ENCODE assay signal across 18 cellular contexts in the genomic region with DNA sequence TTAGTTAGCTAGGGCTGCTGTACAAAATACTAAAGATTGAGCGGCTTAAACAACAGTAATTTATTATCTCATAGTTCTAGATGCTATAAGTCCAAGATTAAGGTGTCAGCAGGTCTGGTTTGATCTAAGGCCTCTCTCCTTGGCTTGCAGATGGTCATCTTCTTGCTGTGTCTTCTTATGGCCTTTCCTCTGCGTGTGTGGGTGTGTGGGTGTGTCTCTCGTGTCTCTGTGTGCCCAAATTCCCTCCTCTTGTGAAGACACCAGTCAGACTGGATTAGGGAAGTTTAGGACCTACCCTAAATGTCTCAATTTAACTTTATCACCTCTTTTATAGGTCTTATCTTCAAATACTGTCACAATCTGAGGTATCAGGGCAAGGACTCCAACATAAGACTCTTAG. TPM values are rescaled to one million over a fixed set of nuclear protein-coding genes. Genes with fewer than 3 reads are reported as not detected.
DNase-seq lines count a peak whose midpoint lies in the region; ATAC-seq, FAIRE-seq and TF ChIP-seq lines count a peak whose summit lies in the region.
"Had no signal": no experiment of that assay in that cellular context is flagged by ENCODE, and none has a peak within 500 bp of the region (broad histone marks: within the 10 kb centered on the region; RNA-seq: fewer than 3 reads in every experiment).

No MANE protein-coding gene starts in this region.

- H4K12ac ChIP-seq in trophoblast cell (ENCODE audit: low read depth, low read length), result no peak overlapping the region

- CTCF ChIA-PET in activated naive CD4-positive, alpha-beta T cell treated with anti-CD3 and anti-CD28 coated beads, Interleukin-2, amount 10 ng/mL, durations not matched to agents 7 days and 5 days (lab: Charles Lee), result interaction anchor here (1.0 kb wide), 2 partner anchors 14 to 16 kb away, joined by 3 read pairs; no protein-coding TSS in a partner anchor
- CTCF ChIA-PET in IMR-90 (lab: Yijun Ruan, JAX), result interaction anchor here (1.0 kb wide), 1 partner anchor 16 kb away, joined by 3 read pairs; no protein-coding TSS in a partner anchor
- CTCF ChIA-PET in K562 (lab: Yijun Ruan, JAX; ENCODE audit: low intra/inter-chr PET ratio), result no interaction called here

- whole genome bisulfite sequencing in IMR-90 (ENCODE audit: extremely low coverage in 2 of 2, insufficient read length in 1 of 2), 2 experiments, result no CpG with 5 or more reads among the region's 3 CpGs
- WGBS in K562 (ENCODE audit: insufficient coverage, low coverage, missing lambda C conversion rate), result 23% methylated on average over 3 of the region's 3 CpGs
- WGBS in trophoblast cell (ENCODE audit: extremely low coverage, insufficient coverage, insufficient read length), result no CpG with 5 or more reads among the region's 3 CpGs

- H2BK20ac ChIP-seq in IMR-90 (ENCODE audit: low read depth, low read length), result no peak overlapping the region

- no peak overlapping the region for H3K18ac ChIP-seq in IMR-90 (ENCODE audit: low read depth, low read length)
- no peak overlapping the region for H3K18ac ChIP-seq in trophoblast cell (ENCODE audit: low read length)

- no peak overlapping the region for H3K4me3 Mint-ChIP-seq in activated naive CD4-positive, alpha-beta T cell treated with anti-CD3 and anti-CD28 coated beads, Interleukin-2, amount 50 U/mL, for 24 hours
- no peak overlapping the region for H3K4me3 Mint-ChIP-seq in activated naive CD4-positive, alpha-beta T cell treated with anti-CD3 and anti-CD28 coated beads, Interleukin-2, amount 10 ng/mL, durations not matched to agents 7 days and 5 days

- H3K23ac ChIP-seq in IMR-90 (ENCODE audit: low read depth, low read length) (0 out of 2 replicates have a peak overlapping the region, but pooled peaks have one; percentile 0), trophoblast cell (ENCODE audit: low read length) (no peak overlapping the region)

- TF ChIP-seq RAD21 in IMR-90 (IDR thresholded peaks at IDR 0.05; ENCODE audit: low read length), result no peak
- no peak for TF ChIP-seq RAD21 in K562 (CRISPR knock-in tag; conservative IDR thresholded peaks at IDR 0.05 in 1 of 2, IDR thresholded peaks at IDR 0.05 in 1 of 2)

- H3K9me3 Mint-ChIP-seq in activated naive CD4-positive, alpha-beta T cell treated with anti-CD3 and anti-CD28 coated beads, Interleukin-2, amount 50 U/mL, for 24 hours, result no peaks in the 10 kb centered on the region
- peaks cover 12% of the 10 kb centered on the region for H3K9me3 Mint-ChIP-seq in activated naive CD4-positive, alpha-beta T cell treated with anti-CD3 and anti-CD28 coated beads, Interleukin-2, amount 10 ng/mL, durations not matched to agents 7 days and 5 days

- peak; percentile 6 for FAIRE-seq in K562 (lab: Jason Lieb, UNC)
- FAIRE-seq: A549, RCC 7860 had no signal

- peaks cover 20% of the 10 kb centered on the region for H3K79me2 ChIP-seq in K562 (ENCODE audit: control insufficient read depth, insufficient read depth, low read length)
- H3K79me2 ChIP-seq in trophoblast cell (ENCODE audit: control insufficient read depth, insufficient read depth, low read length, poor library complexity), result no peaks in the 10 kb centered on the region

- TF ChIP-seq POLR2A in IMR-90 (IDR thresholded peaks at IDR 0.05; ENCODE audit: low read depth, low read length) (no peak), K562 (conservative IDR thresholded peaks at IDR 0.05) (no peak)

- no peak overlapping the region for H4K91ac ChIP-seq in IMR-90 (ENCODE audit: insufficient read depth, low read depth, low read length)
- no peak overlapping the region for H4K91ac ChIP-seq in trophoblast cell (ENCODE audit: low read depth, low read length)

- H3K36me3 ChIP-seq in IMR-90 (ENCODE audit: control insufficient read depth, insufficient read depth, low read length), result no peaks in the 10 kb centered on the region
- H3K36me3 ChIP-seq in K562 (ENCODE audit: control insufficient read depth, insufficient read depth, low read length), result no peaks in the 10 kb centered on the region
- H3K36me3 ChIP-seq in upper lobe of right lung, result no peaks in the 10 kb centered on the region
- no peaks in the 10 kb centered on the region for H3K36me3 ChIP-seq in right atrium auricular region
- H3K36me3 ChIP-seq in trophoblast cell (ENCODE audit: control insufficient read depth in 1 of 2, insufficient read depth in 2 of 2, low read length in 2 of 2), result no peaks in the 10 kb centered on the region
- H3K36me3 ChIP-seq: MG63 had no signal

- ATAC-seq in IMR-90 (ENCODE audit: low read depth) (no peak), K562 (no peak), upper lobe of right lung (peak; percentile 87)
- ATAC-seq: A549 had no signal

- H2AK5ac ChIP-seq in IMR-90 (ENCODE audit: low read depth, low read length) (no peak overlapping the region), trophoblast cell (ENCODE audit: low read length) (no peak overlapping the region)

- H3K4me2 ChIP-seq in IMR-90 (ENCODE audit: low read depth, low read length), result no peak overlapping the region
- no peak overlapping the region for H3K4me2 ChIP-seq in K562 (ENCODE audit: insufficient read depth, low read length)
- no peak overlapping the region for H3K4me2 ChIP-seq in trophoblast cell (ENCODE audit: low read length)
- H3K4me2 ChIP-seq: A549 had no signal

- H2BK120ac ChIP-seq in IMR-90 (ENCODE audit: low read depth, low read length) (no peak overlapping the region), trophoblast cell (ENCODE audit: insufficient read depth, low read length, poor library complexity) (no peak overlapping the region)

- no peak overlapping the region for H3K27ac ChIP-seq in IMR-90 (ENCODE audit: insufficient read depth, low read length)
- no peak overlapping the region for H3K27ac ChIP-seq in K562 (ENCODE audit: extremely low read depth, low read depth, low read length)
- H3K27ac ChIP-seq in upper lobe of right lung, result no peak overlapping the region
- no peak overlapping the region for H3K27ac ChIP-seq in right atrium auricular region
- H3K27ac ChIP-seq in trophoblast cell (ENCODE audit: low read depth, low read length), result no peak overlapping the region
- H3K27ac ChIP-seq: A549 had no signal

- no peaks in the 10 kb centered on the region for H3K27me3 ChIP-seq in IMR-90 (ENCODE audit: control insufficient read depth, insufficient read depth, low read length)
- no peaks in the 10 kb centered on the region for H3K27me3 ChIP-seq in K562 (ENCODE audit: control insufficient read depth in 2 of 2, insufficient read depth in 2 of 2, low read length in 2 of 2)
- no peaks in the 10 kb centered on the region for H3K27me3 ChIP-seq in upper lobe of right lung
- H3K27me3 ChIP-seq in right atrium auricular region, result no peaks in the 10 kb centered on the region
- H3K27me3 ChIP-seq in trophoblast cell (ENCODE audit: insufficient read depth, low read length), result no peaks in the 10 kb centered on the region
- H3K27me3 ChIP-seq: MG63 had no signal

- H3K56ac ChIP-seq in IMR-90 (ENCODE audit: extremely low read depth, insufficient read depth, low read length), result no peak overlapping the region

- TF ChIP-seq CTCF in IMR-90 (conservative IDR thresholded peaks at IDR 0.05; ENCODE audit: low read depth, low read length), result no peak
- TF ChIP-seq CTCF in K562 (IDR thresholded peaks at IDR 0.05 in 2 of 3, conservative IDR thresholded peaks at IDR 0.05 in 1 of 3; ENCODE audit: insufficient read depth in 2 of 3, low read depth in 1 of 3, low read length in 3 of 3), result no peak
- TF ChIP-seq CTCF in upper lobe of right lung (IDR thresholded peaks at IDR 0.05), result no peak
- no peak for TF ChIP-seq CTCF in right atrium auricular region (IDR thresholded peaks at IDR 0.05)

- BruUV-seq in IMR-90 (replicated peaks; lab: Mats Ljungman, UMichigan) (no TSS peak), K562 (replicated peaks; lab: Mats Ljungman, UMichigan) (no TSS peak)

- no peak overlapping the region for H2BK15ac ChIP-seq in IMR-90 (ENCODE audit: low read depth, low read length)

- H3K4ac ChIP-seq in IMR-90 (ENCODE audit: low read depth, low read length) (no peak overlapping the region), trophoblast cell (ENCODE audit: low read depth, low read length) (no peak overlapping the region)

- no peak overlapping the region for H4K5ac ChIP-seq in IMR-90 (ENCODE audit: low read depth, low read length)

- no peak overlapping the region for H3K9ac ChIP-seq in IMR-90 (ENCODE audit: low read depth, low read length)
- H3K9ac ChIP-seq in K562 (ENCODE audit: insufficient read depth in 1 of 2, low read depth in 2 of 2, low read length in 2 of 2), result no peak overlapping the region
- H3K9ac ChIP-seq in trophoblast cell (ENCODE audit: low read length), result no peak overlapping the region

- H2BK5ac ChIP-seq in IMR-90 (ENCODE audit: low read depth, low read length, poor library complexity, severe bottlenecking) (no peak overlapping the region), trophoblast cell (ENCODE audit: low read depth, low read length, poor library complexity) (no peak overlapping the region)

- in situ Hi-C loops in IMR-90 (cut with MboI; ENCODE audit: low sequenced_read_pairs) (no loop called here), K562 (cut with MboI) (no loop called here)

- H2AK9ac ChIP-seq in IMR-90 (replicated peaks; ENCODE audit: low read depth, low read length, poor library complexity), result no peak overlapping the region

- H3K4me1 ChIP-seq in IMR-90 (ENCODE audit: control insufficient read depth, insufficient read depth, low read length) (peaks cover 4% of the 10 kb centered on the region), K562 (replicated peaks in 1 of 2; ENCODE audit: control insufficient read depth in 2 of 2, insufficient read depth in 2 of 2, low read length in 2 of 2) (peaks cover 0 to 5% of the 10 kb centered on the region in 2 experiments; a peak in 2 of 5 replicates), upper lobe of right lung (peaks cover 5% of the 10 kb centered on the region), right atrium auricular region (peaks cover 0 to 9% of the 10 kb centered on the region in 2 donors), trophoblast cell (ENCODE audit: control insufficient read depth in 1 of 2, insufficient read depth in 2 of 2, low read length in 2 of 2) (no peaks in the 10 kb centered on the region)

- 0 out of 2 replicates have a peak, but pooled peaks cover 4% of the 10 kb centered on the region for H3K9me1 ChIP-seq in IMR-90 (ENCODE audit: insufficient read depth, low read length)
- H3K9me1 ChIP-seq in K562 (ENCODE audit: control insufficient read depth, insufficient read depth, low read length), result no peaks in the 10 kb centered on the region

- DNase-seq in activated naive CD4-positive, alpha-beta T cell treated with anti-CD3 and anti-CD28 coated beads, Interleukin-2, amount 10 ng/mL, durations not matched to agents 7 days and 5 days, result no peak
- no peak for DNase-seq in IMR-90
- peak in 1 of 4 experiments; percentile 18 for DNase-seq in K562 (ENCODE audit: extremely low read depth in 1 of 4, low spot score in 3 of 4)
- DNase-seq in upper lobe of right lung, result no peak
- DNase-seq in inferior parietal cortex (ENCODE audit: extremely low spot score), result no peak
- DNase-seq in right atrium auricular region (ENCODE audit: low spot score), result no peak
- no peak for DNase-seq in trophoblast cell
- DNase-seq: C1 segment of cervical spinal cord, EL, HCEC 1CT, MG63, NCI-H1092, NCI-H2081 treated with DMSO at 0.1 percent for 48 hours, NCI-H510A treated with DMSO at 0.1 percent for 48 hours, SHP77 treated with DMSO at 0.1 percent for 48 hours had no signal

- H3K14ac ChIP-seq in IMR-90 (replicated peaks; ENCODE audit: low read depth, low read length) (no peak overlapping the region), trophoblast cell (ENCODE audit: low read length) (no peak overlapping the region)

- H4K8ac ChIP-seq in IMR-90 (ENCODE audit: low read depth in 2 of 2, low read length in 2 of 2) (no peak overlapping the region), trophoblast cell (ENCODE audit: low read depth, low read length) (no peak overlapping the region)

- H2AFZ ChIP-seq in IMR-90 (replicated peaks; ENCODE audit: low read length, poor library complexity) (no peak overlapping the region), K562 (ENCODE audit: low read depth, low read length) (no peak overlapping the region), trophoblast cell (ENCODE audit: insufficient read depth, low read length, poor library complexity) (no peak overlapping the region)

- H2BK12ac ChIP-seq in trophoblast cell (ENCODE audit: low read length), result no peak overlapping the region

- intact Hi-C loops in IMR-90 (cut with micrococcal nuclease), result no loop called here
- intact Hi-C loops in K562 (cut with micrococcal nuclease), result no loop called here
- intact Hi-C loops in upper lobe of right lung (cut with DNase I), result no loop called here

- H3K79me1 ChIP-seq in IMR-90 (ENCODE audit: low read depth in 1 of 2, low read length in 2 of 2) (peaks cover 16 to 32% of the 10 kb centered on the region in 2 experiments), trophoblast cell (ENCODE audit: low read length) (no peaks in the 10 kb centered on the region)

- dilution Hi-C loops in IMR-90 (cut with HindIII; ENCODE audit: low sequenced_read_pairs, unreplicated experiment), result no loop called here

- TF ChIP-seq EP300 in K562 (IDR thresholded peaks at IDR 0.05; ENCODE audit: low read length), result no peak

- POLR2A ChIA-PET in IMR-90 (lab: Charles Lee; ENCODE audit: unreplicated experiment), result no interaction called here
- POLR2A ChIA-PET in K562 (lab: Yijun Ruan, JAX), result interaction anchor here (0.7 kb wide), 1 partner anchor 52 kb away, joined by 3 read pairs; no protein-coding TSS in a partner anchor

- H3K4me1 Mint-ChIP-seq in activated naive CD4-positive, alpha-beta T cell treated with anti-CD3 and anti-CD28 coated beads, Interleukin-2, amount 50 U/mL, for 24 hours, result peaks cover 45% of the 10 kb centered on the region
- peaks cover 35% of the 10 kb centered on the region for H3K4me1 Mint-ChIP-seq in activated naive CD4-positive, alpha-beta T cell treated with anti-CD3 and anti-CD28 coated beads, Interleukin-2, amount 10 ng/mL, durations not matched to agents 7 days and 5 days

- no peak overlapping the region for H3K4me3 ChIP-seq in IMR-90 (ENCODE audit: insufficient read depth, low read depth, low read length)
- no peak overlapping the region for H3K4me3 ChIP-seq in K562
- no peak overlapping the region for H3K4me3 ChIP-seq in upper lobe of right lung
- H3K4me3 ChIP-seq in right atrium auricular region, result no peak overlapping the region
- H3K4me3 ChIP-seq in trophoblast cell (ENCODE audit: low read depth, low read length), result no peak overlapping the region
- H3K4me3 ChIP-seq: A549, MG63 had no signal

- no peaks in the 10 kb centered on the region for H3K27me3 Mint-ChIP-seq in activated naive CD4-positive, alpha-beta T cell treated with anti-CD3 and anti-CD28 coated beads, Interleukin-2, amount 50 U/mL, for 24 hours
- H3K27me3 Mint-ChIP-seq in activated naive CD4-positive, alpha-beta T cell treated with anti-CD3 and anti-CD28 coated beads, Interleukin-2, amount 10 ng/mL, durations not matched to agents 7 days and 5 days, result no peaks in the 10 kb centered on the region

- peaks cover 4% of the 10 kb centered on the region for H3K9me3 ChIP-seq in IMR-90 (ENCODE audit: control insufficient read depth, insufficient read depth, low read length)
- no peaks in the 10 kb centered on the region for H3K9me3 ChIP-seq in K562 (replicated peaks; ENCODE audit: control insufficient read depth, insufficient read depth, low read depth, low read length)
- no peaks in the 10 kb centered on the region for H3K9me3 ChIP-seq in upper lobe of right lung
- peaks cover 0 to 5% of the 10 kb centered on the region in 2 donors for H3K9me3 ChIP-seq in right atrium auricular region
- H3K9me3 ChIP-seq in trophoblast cell (ENCODE audit: insufficient read depth, low read depth, low read length), result no peaks in the 10 kb centered on the region
- H3K9me3 ChIP-seq: A549, MG63 had no signal

- H4K20me1 ChIP-seq in IMR-90 (ENCODE audit: insufficient read depth, low read length), result no peaks in the 10 kb centered on the region
- no peaks in the 10 kb centered on the region for H4K20me1 ChIP-seq in K562 (replicated peaks; ENCODE audit: control insufficient read depth, insufficient read depth, low read length)

- H3K36me3 Mint-ChIP-seq in activated naive CD4-positive, alpha-beta T cell treated with anti-CD3 and anti-CD28 coated beads, Interleukin-2, amount 50 U/mL, for 24 hours, result peaks cover 6% of the 10 kb centered on the region
- H3K36me3 Mint-ChIP-seq in activated naive CD4-positive, alpha-beta T cell treated with anti-CD3 and anti-CD28 coated beads, Interleukin-2, amount 10 ng/mL, durations not matched to agents 7 days and 5 days, result peaks cover 33% of the 10 kb centered on the region

- peak overlapping the region; percentile 0 for H3K27ac Mint-ChIP-seq in activated naive CD4-positive, alpha-beta T cell treated with anti-CD3 and anti-CD28 coated beads, Interleukin-2, amount 50 U/mL, for 24 hours
- H3K27ac Mint-ChIP-seq in activated naive CD4-positive, alpha-beta T cell treated with anti-CD3 and anti-CD28 coated beads, Interleukin-2, amount 10 ng/mL, durations not matched to agents 7 days and 5 days, result no peak overlapping the region

RNA-seq across cellular contexts. Expression of gene DDHD1, which starts 28.3 kb away (rescaled TPM):
- total RNA-seq in IMR-90 (2012; rRNA removed), result 9.0 and 14.2 TPM in 2 replicates
- 3.7 and 4.5 TPM in 2 replicates for polyA plus RNA-seq in IMR-90 (2012; rRNA removed)
- 1.3 and 1.4 TPM in 2 replicates for polyA plus RNA-seq in IMR-90 (2012; cell fraction: cytosol; rRNA removed)
- 1.9 and 10.8 TPM in 2 replicates for polyA plus RNA-seq in IMR-90 (2012; cell fraction: nucleus; rRNA removed; ENCODE audit: low replicate concordance)
- 19.1 and 97.1 TPM in 2 replicates for total RNA-seq in K562 (2011; cell fraction: chromatin; rRNA removed; ENCODE audit: low replicate concordance)
- 9.5 and 14.3 TPM in 2 replicates for total RNA-seq in K562 (2011; cell fraction: nucleolus; rRNA removed)
- 35.8 and 66.0 TPM in 2 replicates for total RNA-seq in K562 (2011; cell fraction: nucleoplasm; rRNA removed)
- 4.5 and 6.5 TPM in 2 replicates for total RNA-seq in K562 (2014; rRNA removed)
- 12.2 and 12.3 TPM in 2 replicates for total RNA-seq in K562 (2014; rRNA removed; fragmentation: Illumina TruSeq; extraction: Trizol)
- 9.1 and 10.6 TPM in 2 replicates for total RNA-seq in K562 (2015; rRNA removed; fragmentation: Illumina TruSeq; extraction: Trizol)
- 7.4 and 9.8 TPM in 2 replicates for total RNA-seq in K562 (2021)
- polyA plus RNA-seq in K562 (2011; rRNA removed), result 6.8 and 7.0 TPM in 2 replicates
- 1.4 and 2.5 TPM in 2 replicates for polyA plus RNA-seq in K562 (2011; cell fraction: cytosol; rRNA removed)
- 8.2 and 12.3 TPM in 2 replicates for polyA plus RNA-seq in K562 (2011; cell fraction: nucleus; rRNA removed)
- 3.3 TPM in 2 replicates for polyA plus RNA-seq in K562 (2012)
- 4.0 and 5.0 TPM in 2 replicates for polyA plus RNA-seq in K562 (2014; fragmentation: Illumina TruSeq; extraction: Trizol)
- 1 to 10 TPM; 1.2 to 2.0 TPM for polyA plus RNA-seq in K562 (2014; fragmentation: Nextera tagmentation; extraction: Ambion mirVana)
- 3.7 TPM in 2 replicates for polyA plus RNA-seq in K562 (2014; rRNA removed)
- 22.6 and 23.1 TPM in 2 replicates for polyA minus RNA-seq in K562 (2011; rRNA and poly(A)+ RNA removed)
- polyA minus RNA-seq in K562 (2011; cell fraction: cytosol; rRNA and poly(A)+ RNA removed), result 2.8 and 2.9 TPM in 2 replicates
- polyA minus RNA-seq in K562 (2011; cell fraction: nucleus; rRNA and poly(A)+ RNA removed), result 23.0 and 39.1 TPM in 2 replicates
- 25.3 TPM for total RNA-seq in upper lobe of right lung
- 1 to 10 TPM; 6.9 to 8.6 TPM for total RNA-seq in right atrium auricular region
- polyA plus RNA-seq in trophoblast cell (2013), result 2.4 TPM in 2 replicates
